In the genomic region with DNA sequence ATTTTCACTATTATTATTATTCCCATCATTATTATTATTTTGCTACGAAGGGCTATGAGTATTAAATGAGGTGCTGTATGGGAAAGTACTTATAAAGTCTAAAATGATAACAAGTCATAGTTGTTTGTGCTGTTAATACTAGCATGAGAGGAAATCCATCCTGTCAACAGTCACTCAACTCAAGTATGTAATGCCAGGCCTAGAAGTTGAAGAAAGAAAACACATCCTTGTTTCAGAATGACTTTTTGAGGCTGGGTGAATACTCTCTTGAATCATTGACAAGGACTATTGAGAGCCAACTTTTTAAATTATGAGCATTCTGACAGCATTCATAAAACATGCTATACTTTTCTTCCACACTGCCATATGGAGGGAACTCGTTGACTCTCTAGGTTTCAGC, we compare ENCODE assay signal across 8 cellular contexts.
"Had no signal": no experiment of that assay in that cellular context is flagged by ENCODE, and none has a peak within 500 bp of the region (broad histone marks: within the 10 kb centered on the region; RNA-seq: fewer than 3 reads in every experiment).

No MANE protein-coding gene starts in this region.

- H3K4me1 Mint-ChIP-seq: GM23338, H9 had no signal

- H3K9me3 Mint-ChIP-seq: GM23338, H9 had no signal

- ATAC-seq: GM23338, HCT116 had no signal

- DNase-seq: GM23248, GOT3, H7, H9, HCEC 1CT, HFFc6 had no signal

- H3K27ac Mint-ChIP-seq: GM23338, HFFc6 had no signal

- H3K4me3 Mint-ChIP-seq: GM23338, H9, HFFc6 had no signal
